1 cellular context compared by ENCODE assay signal in genomic region chr10:4652111-4653010, GRCh38.
TF ChIP-seq lines count a peak whose summit lies in the region.

No MANE protein-coding gene starts in this region.

TF ChIP-seq in HepG2, 621 proteins besides CTCF, POLR2A, EP300 and RAD21 (continued from another document):
- no peak for TF ChIP-seq ZBTB2 (CRISPR knock-in tag; IDR thresholded peaks at IDR 0.05; ENCODE audit: low read depth)
